9 cellular contexts compared by ENCODE assay signal in genomic region chr16:4021070-4021779, GRCh38.
A peak's percentile ranks its signal among the peaks of the same experiment; 100 is the strongest.
DNase-seq lines count a peak whose midpoint lies in the region; ATAC-seq and TF ChIP-seq lines count a peak whose summit lies in the region.
"Had no signal": no experiment of that assay in that cellular context is flagged by ENCODE, and none has a peak within 500 bp of the region (broad histone marks: within the 10 kb centered on the region; RNA-seq: fewer than 3 reads in every experiment).

No MANE protein-coding gene starts in this region.

- H3K36me3 ChIP-seq in PC-3 (ENCODE audit: low read depth, low read length) = no peaks in the 10 kb centered on the region
- no peaks in the 10 kb centered on the region for H3K36me3 ChIP-seq in kidney epithelial cell (ENCODE audit: control insufficient read depth, insufficient read depth, low read length)
- H3K36me3 ChIP-seq: HAP-1 had no signal

- TF ChIP-seq RAD21 in Ishikawa (IDR thresholded peaks at IDR 0.05; ENCODE audit: low read depth) = no peak

- POLR2A ChIA-PET in PC-3 (lab: Charles Lee; ENCODE audit: unreplicated experiment) = interaction anchor here (0.6 kb wide), 1 partner anchor 145 kb away, joined by 10 read pairs; no protein-coding TSS in a partner anchor

- TF ChIP-seq EP300 in Ishikawa (IDR thresholded peaks at IDR 0.05; ENCODE audit: borderline replicate concordance) = no peak

- no peak overlapping the region for H3K4me2 ChIP-seq in PC-3 (ENCODE audit: low read length)

- DNase-seq in PC-3 (peak; percentile 69), kidney epithelial cell (ENCODE audit: low read depth) (peak; percentile 55), NCI-H524 treated with DMSO at 0.1 percent for 48 hours (lab: John Stamatoyannopoulos, UW) (no peak), foreskin melanocyte (no peak)
- DNase-seq in stimulated activated CD4-positive, alpha-beta T cell treated with anti-CD3 and anti-CD28 coated beads, Interleukin-2, amount 100 ng/mL, for 48 hours = no peak

- ATAC-seq in PC-3 (peak; percentile 99), GM21576 (IDR thresholded peaks at IDR 0.05; ENCODE audit: unreplicated experiment) (no peak)

- no peaks in the 10 kb centered on the region for H3K9me2 ChIP-seq in PC-3 (replicated peaks; ENCODE audit: low read length)

- H4K20me1 ChIP-seq in PC-3 (ENCODE audit: low read length) = no peaks in the 10 kb centered on the region

- H3K27me3 ChIP-seq in PC-3 (ENCODE audit: low read length) (no peaks in the 10 kb centered on the region), kidney epithelial cell (ENCODE audit: control insufficient read depth, insufficient read depth, low read length) (no peaks in the 10 kb centered on the region)

- no peak overlapping the region for H3K9ac ChIP-seq in PC-3 (ENCODE audit: low read length)

- no peaks in the 10 kb centered on the region for H3K79me2 ChIP-seq in PC-3 (ENCODE audit: low read length)

- CTCF ChIA-PET in PC-3 (lab: Charles Lee) = interaction anchor here (0.6 to 0.9 kb wide), 2 partner anchors 38 to 233 kb away, joined by 3 to 5 read pairs; no protein-coding TSS in a partner anchor

- intact Hi-C loops in PC-3 (cut with micrococcal nuclease) = no loop called here

- no peak for TF ChIP-seq CTCF in 22Rv1 (IDR thresholded peaks at IDR 0.05)
- TF ChIP-seq CTCF in PC-3 (conservative IDR thresholded peaks at IDR 0.05; ENCODE audit: low read depth, low read length) = no peak
- no peak for TF ChIP-seq CTCF in kidney epithelial cell (IDR thresholded peaks at IDR 0.05; ENCODE audit: insufficient read depth, low read length, poor library complexity, severe bottlenecking)

- H3F3A ChIP-seq in PC-3 (ENCODE audit: low read length, unreplicated experiment) = no peaks in the 10 kb centered on the region

- H3K9me3 ChIP-seq in PC-3 (ENCODE audit: low read length) = no peaks in the 10 kb centered on the region
- H3K9me3 ChIP-seq: HAP-1 had no signal

- BruUV-seq in PC-3 (replicated peaks; lab: Mats Ljungman, UMichigan) = no TSS peak

- H3K4me3 ChIP-seq in PC-3 (ENCODE audit: low read length) (no peak overlapping the region), kidney epithelial cell (ENCODE audit: low read depth, low read length) (no peak overlapping the region)
- H3K4me3 ChIP-seq: HAP-1 had no signal

- no peak overlapping the region for H2AFZ ChIP-seq in PC-3 (ENCODE audit: low read length)

- H3K27ac ChIP-seq in 22Rv1 = 0 out of 2 replicates have a peak overlapping the region, but pooled peaks have one; percentile 27
- no peak overlapping the region for H3K27ac ChIP-seq in PC-3 (ENCODE audit: low read length)

- H3K4me1 ChIP-seq in PC-3 (ENCODE audit: insufficient read depth, low read length) = 0 out of 2 replicates have a peak, but pooled peaks cover 11% of the 10 kb centered on the region
- H3K4me1 ChIP-seq: HAP-1 had no signal

TF ChIP-seq in Ishikawa, 13 proteins besides CTCF, POLR2A, EP300 and RAD21:
- TF ChIP-seq NFIC (IDR thresholded peaks at IDR 0.05) (peak; percentile 65), TEAD4 (IDR thresholded peaks at IDR 0.05) (no peak), MAX (IDR thresholded peaks at IDR 0.05) (peak; percentile 95), TCF12 (IDR thresholded peaks at IDR 0.05; ENCODE audit: low read depth) (peak; percentile 57; the same call in 1 of the 2 replicates)
TF ChIP-seq in Ishikawa: peak in this region for 3.

Comparison
In these comparisons a context has a peak if more than half of its experiments do, and no peak if none do; other contexts are left out.
1. DNase-seq: peak in PC-3 (single experiment) and kidney epithelial cell (single experiment); none in NCI-H524 treated with DMSO at 0.1 percent for 48 hours (single experiment), foreskin melanocyte (single experiment) and stimulated activated CD4-positive, alpha-beta T cell treated with anti-CD3 and anti-CD28 coated beads, Interleukin-2, amount 100 ng/mL, for 48 hours (0 of 2).